Comparison of ENCODE assay signal across 19 cellular contexts in genomic region chr3:157705258-157705657, GRCh38.
DNase-seq lines count a peak whose midpoint lies in the region; ATAC-seq and TF ChIP-seq lines count a peak whose summit lies in the region.
"Had no signal": no experiment of that assay in that cellular context is flagged by ENCODE, and none has a peak within 500 bp of the region (broad histone marks: within the 10 kb centered on the region; RNA-seq: fewer than 3 reads in every experiment).

No MANE protein-coding gene starts in this region.

- no peaks in the 10 kb centered on the region for H3K9me2 ChIP-seq in SK-N-SH

- no peak overlapping the region for H3K4me3 Mint-ChIP-seq in Caco-2 (ENCODE audit: unreplicated experiment)
- H3K4me3 Mint-ChIP-seq: CD14-positive monocyte; CD4-positive, alpha-beta memory T cell; CD4-positive, CD25-positive, alpha-beta regulatory T cell; CD8-positive, alpha-beta memory T cell had no signal

- H3K4me1 ChIP-seq in SK-N-SH (ENCODE audit: control insufficient read depth in 1 of 2, insufficient read depth in 2 of 2, low read depth in 1 of 2, low read length in 1 of 2) (peaks cover 0 to 21% of the 10 kb centered on the region in 2 experiments; a peak in 2 of 4 replicates), right atrium auricular region (no peaks in the 10 kb centered on the region), Caco-2 (no peaks in the 10 kb centered on the region)
- H3K4me1 ChIP-seq: BE2C, BLaER1 had no signal

- no peaks in the 10 kb centered on the region for H3K4me1 Mint-ChIP-seq in Caco-2 (ENCODE audit: low read depth, unreplicated experiment)
- H3K4me1 Mint-ChIP-seq: CD14-positive monocyte; CD4-positive, alpha-beta memory T cell; CD4-positive, CD25-positive, alpha-beta regulatory T cell; CD8-positive, alpha-beta memory T cell had no signal

- no peak overlapping the region for H3K27ac Mint-ChIP-seq in Caco-2 (ENCODE audit: unreplicated experiment)
- H3K27ac Mint-ChIP-seq: CD14-positive monocyte; CD4-positive, alpha-beta memory T cell; CD4-positive, CD25-positive, alpha-beta regulatory T cell; CD8-positive, alpha-beta memory T cell had no signal

- H3K27me3 Mint-ChIP-seq in Caco-2 (ENCODE audit: insufficient read depth, unreplicated experiment), result peaks cover 5% of the 10 kb centered on the region
- H3K27me3 Mint-ChIP-seq: CD4-positive, alpha-beta memory T cell; CD4-positive, CD25-positive, alpha-beta regulatory T cell; CD8-positive, alpha-beta memory T cell had no signal

- no peaks in the 10 kb centered on the region for H3F3A ChIP-seq in SK-N-SH (replicated peaks; ENCODE audit: insufficient read depth)

- H3K4me3 ChIP-seq in SK-N-SH (ENCODE audit: low read depth in 2 of 2, low read length in 1 of 2) (no peak overlapping the region), right atrium auricular region (no peak overlapping the region), Caco-2 (ENCODE audit: low read depth, low read length) (no peak overlapping the region)
- H3K4me3 ChIP-seq: BLaER1 had no signal

- H3K9me3 ChIP-seq in SK-N-SH (no peaks in the 10 kb centered on the region), right atrium auricular region (peaks cover 0 to 6% of the 10 kb centered on the region in 2 donors), Caco-2 (no peaks in the 10 kb centered on the region)
- H3K9me3 ChIP-seq: BE2C, BLaER1 had no signal

- CTCF ChIA-PET in SK-N-SH (lab: Yijun Ruan, JAX), result interaction anchor here (0.8 to 1.2 kb wide), 3 partner anchors 22 to 86 kb away, joined by 3 read pairs; no protein-coding TSS in a partner anchor
- CTCF ChIA-PET in Caco-2 (lab: Charles Lee), result no interaction called here

- no peaks in the 10 kb centered on the region for H3K36me3 Mint-ChIP-seq in Caco-2 (ENCODE audit: insufficient read depth, unreplicated experiment)
- H3K36me3 Mint-ChIP-seq: CD14-positive monocyte; CD4-positive, alpha-beta memory T cell; CD4-positive, CD25-positive, alpha-beta regulatory T cell; CD8-positive, alpha-beta memory T cell had no signal

- H4K20me1 ChIP-seq in SK-N-SH (ENCODE audit: insufficient read depth), result no peaks in the 10 kb centered on the region
- H4K20me1 ChIP-seq: BLaER1 had no signal

- intact Hi-C loops in left ventricle myocardium superior (cut with micrococcal nuclease), result no loop called here
- intact Hi-C loops in Caco-2 (cut with micrococcal nuclease; ENCODE audit: unreplicated experiment), result no loop called here

- no peak for TF ChIP-seq RAD21 in SK-N-SH (IDR thresholded peaks at IDR 0.05; ENCODE audit: low read length)

- H3K27me3 ChIP-seq in SK-N-SH (ENCODE audit: insufficient read depth) (no peaks in the 10 kb centered on the region), right atrium auricular region (no peaks in the 10 kb centered on the region), Caco-2 (replicated peaks; ENCODE audit: control insufficient read depth, insufficient read depth, low read length) (no peaks in the 10 kb centered on the region)
- H3K27me3 ChIP-seq: BE2C, BLaER1 had no signal

- H3K9me3 Mint-ChIP-seq in Caco-2 (ENCODE audit: unreplicated experiment), result no peaks in the 10 kb centered on the region

- H3K36me3 ChIP-seq in SK-N-SH (replicated peaks in 1 of 2; ENCODE audit: control insufficient read depth in 1 of 2, insufficient read depth in 2 of 2, low read length in 1 of 2) (no peaks in the 10 kb centered on the region), right atrium auricular region (no peaks in the 10 kb centered on the region), Caco-2 (ENCODE audit: control insufficient read depth, insufficient read depth, low read length) (no peaks in the 10 kb centered on the region)
- H3K36me3 ChIP-seq: BE2C, BLaER1 had no signal

- 31% methylated on average over 2 of the region's 2 CpGs for WGBS in SK-N-SH (ENCODE audit: low lambda C conversion rate)

- TF ChIP-seq EP300 in SK-N-SH (IDR thresholded peaks at IDR 0.05; ENCODE audit: borderline replicate concordance in 1 of 2, low read depth in 1 of 2, low read length in 1 of 2), result no peak

- no peaks in the 10 kb centered on the region for H3K79me2 ChIP-seq in SK-N-SH (ENCODE audit: insufficient read depth)

- no peak for TF ChIP-seq CTCF in SK-N-SH (IDR thresholded peaks at IDR 0.05)
- TF ChIP-seq CTCF in right atrium auricular region (IDR thresholded peaks at IDR 0.05), result no peak
- no peak for TF ChIP-seq CTCF in 22Rv1 (IDR thresholded peaks at IDR 0.05)
- no peak for TF ChIP-seq CTCF in Caco-2 (IDR thresholded peaks at IDR 0.05; ENCODE audit: insufficient read depth in 1 of 2, low read depth in 1 of 2, low read length in 1 of 2, severe bottlenecking in 1 of 2, unreplicated experiment in 1 of 2)

- POLR2A ChIA-PET in SK-N-SH (lab: Yijun Ruan, JAX), result no interaction called here
- POLR2A ChIA-PET in Caco-2 (lab: Charles Lee), result no interaction called here

- ATAC-seq in SK-N-SH treated with all-trans-retinoic acid at 6 μM for 48 hours, result peak; percentile 35; the same call in 1 of the 3 replicates
- ATAC-seq in left ventricle myocardium superior, result peak; percentile 41

- DNase-seq in SK-N-SH (no peak), left ventricle myocardium superior (no peak), right atrium auricular region (ENCODE audit: low spot score) (no peak), Caco-2 (no peak)
- DNase-seq: 8988T; ACHN; BE2C; C1 segment of cervical spinal cord; Calu3; CD4-positive, alpha-beta memory T cell; CD4-positive, CD25-positive, alpha-beta regulatory T cell; CD8-positive, alpha-beta memory T cell; COR-L47; DMS79 treated with DMSO at 0.1 percent for 48 hours; GF-D8 had no signal

- no peak overlapping the region for H2AFZ ChIP-seq in SK-N-SH (ENCODE audit: low read depth)

- no peak overlapping the region for H3K9ac ChIP-seq in SK-N-SH
- H3K9ac ChIP-seq: BLaER1 had no signal

- H3K27ac ChIP-seq in SK-N-SH (ENCODE audit: low read depth in 2 of 2, low read length in 1 of 2) (peak overlapping the region in 1 of 2 experiments; percentile 84; a peak in 1 of 4 replicates), right atrium auricular region (no peak overlapping the region), 22Rv1 (0 out of 2 replicates have a peak overlapping the region, but pooled peaks have one; percentile 10)
- H3K27ac ChIP-seq: BLaER1 had no signal

- H3K4me2 ChIP-seq in SK-N-SH, result no peak overlapping the region
- H3K4me2 ChIP-seq: BLaER1 had no signal

- no TSS peak for BruUV-seq in Caco-2 (replicated peaks; lab: Mats Ljungman, UMichigan)

TF ChIP-seq in SK-N-SH treated with all-trans-retinoic acid at 6 μM for 48 hours, 23 proteins besides CTCF, POLR2A, EP300 and RAD21 (continues in another document):
- TF ChIP-seq TSHZ2 (CRISPR knock-in tag; IDR thresholded peaks at IDR 0.05) (no peak), ZNF565 (CRISPR knock-in tag; conservative IDR thresholded peaks at IDR 0.05; ENCODE audit: low read depth) (no peak)

TF ChIP-seq in SK-N-SH, 30 proteins besides CTCF, POLR2A, EP300 and RAD21 (continues in another document):
- TF ChIP-seq JUND (IDR thresholded peaks at IDR 0.05) (no peak), TAF1 (IDR thresholded peaks at IDR 0.05; ENCODE audit: borderline replicate concordance, low read depth, low read length) (no peak), ZBTB33 (IDR thresholded peaks at IDR 0.05; ENCODE audit: borderline replicate concordance, low read depth) (no peak), SIN3A (IDR thresholded peaks at IDR 0.05; ENCODE audit: borderline replicate concordance, low read depth, low read length) (no peak), ELF1 (IDR thresholded peaks at IDR 0.05) (no peak), FOSL2 (IDR thresholded peaks at IDR 0.05; ENCODE audit: borderline replicate concordance, low read depth) (no peak), REST (IDR thresholded peaks at IDR 0.05; ENCODE audit: low read depth, low read length) (no peak), RCOR1 (IDR thresholded peaks at IDR 0.05; ENCODE audit: low read length) (no peak)
